In genomic region chrX:152735860-152736511, GRCh38 we compare ENCODE assay signal across 18 cellular contexts. TPM values are rescaled to one million over a fixed set of nuclear protein-coding genes. Genes with fewer than 3 reads are reported as not detected.
DNase-seq lines count a peak whose midpoint lies in the region; ATAC-seq, FAIRE-seq and TF ChIP-seq lines count a peak whose summit lies in the region.
"Had no signal": no experiment of that assay in that cellular context is flagged by ENCODE, and none has a peak within 500 bp of the region (broad histone marks: within the 10 kb centered on the region; RNA-seq: fewer than 3 reads in every experiment).

No MANE protein-coding gene starts in this region.

- intact Hi-C loops in K562 (cut with micrococcal nuclease) (no loop called here), vagina (cut with DNase I) (no loop called here)

- no peak overlapping the region for H3K4me2 ChIP-seq in K562 (ENCODE audit: insufficient read depth, low read length)
- no peak overlapping the region for H3K4me2 ChIP-seq in osteoblast (ENCODE audit: insufficient read depth, low read length)
- H3K4me2 ChIP-seq: A549 had no signal

- no peak overlapping the region for H3K27ac Mint-ChIP-seq in activated CD8-positive, alpha-beta T cell treated with anti-CD3 and anti-CD28 coated beads, Interleukin-2, amount 10 ng/mL, durations not matched to agents 7 days and 5 days
- H3K27ac Mint-ChIP-seq: CD4-positive, alpha-beta memory T cell had no signal

- no peak for TF ChIP-seq RAD21 in K562 (CRISPR knock-in tag; conservative IDR thresholded peaks at IDR 0.05 in 1 of 2, IDR thresholded peaks at IDR 0.05 in 1 of 2)

- POLR2A ChIA-PET in K562 (lab: Yijun Ruan, JAX), result no interaction called here
- POLR2A ChIA-PET in activated CD8-positive, alpha-beta T cell treated with anti-CD3 and anti-CD28 coated beads, Interleukin-2, amount 10 ng/mL, durations not matched to agents 7 days and 5 days (lab: Charles Lee), result no interaction called here

- no peak overlapping the region for H3K4me3 Mint-ChIP-seq in activated CD8-positive, alpha-beta T cell treated with anti-CD3 and anti-CD28 coated beads, Interleukin-2, amount 10 ng/mL, durations not matched to agents 7 days and 5 days
- H3K4me3 Mint-ChIP-seq: CD4-positive, alpha-beta memory T cell had no signal

- TF ChIP-seq CTCF in K562 (IDR thresholded peaks at IDR 0.05 in 2 of 3, conservative IDR thresholded peaks at IDR 0.05 in 1 of 3; ENCODE audit: insufficient read depth in 2 of 3, low read depth in 1 of 3, low read length in 3 of 3) (no peak), coronary artery (IDR thresholded peaks at IDR 0.05) (no peak), osteoblast (IDR thresholded peaks at IDR 0.05; ENCODE audit: extremely low read depth, low read depth, low read length) (no peak), vagina (IDR thresholded peaks at IDR 0.05) (no peak)

- BruUV-seq in K562 (replicated peaks; lab: Mats Ljungman, UMichigan), result no TSS peak

- H3K4me1 ChIP-seq in K562 (replicated peaks in 1 of 2; ENCODE audit: control insufficient read depth in 2 of 2, insufficient read depth in 2 of 2, low read length in 2 of 2), result peaks cover 0 to 5% of the 10 kb centered on the region in 2 experiments; a peak in 2 of 5 replicates
- no peaks in the 10 kb centered on the region for H3K4me1 ChIP-seq in osteoblast (ENCODE audit: insufficient read depth, low read length)
- no peaks in the 10 kb centered on the region for H3K4me1 ChIP-seq in vagina
- H3K4me1 ChIP-seq: A549, BE2C, HAP-1 had no signal

- H3K79me2 ChIP-seq in K562 (ENCODE audit: control insufficient read depth, insufficient read depth, low read length), result peaks cover 47% of the 10 kb centered on the region
- no peaks in the 10 kb centered on the region for H3K79me2 ChIP-seq in osteoblast (ENCODE audit: insufficient read depth, low read length)

- H3K27me3 Mint-ChIP-seq in activated CD8-positive, alpha-beta T cell treated with anti-CD3 and anti-CD28 coated beads, Interleukin-2, amount 10 ng/mL, durations not matched to agents 7 days and 5 days (ENCODE audit: low read depth), result no peaks in the 10 kb centered on the region
- H3K27me3 Mint-ChIP-seq: CD4-positive, alpha-beta memory T cell had no signal

- no peaks in the 10 kb centered on the region for H3K36me3 Mint-ChIP-seq in activated CD8-positive, alpha-beta T cell treated with anti-CD3 and anti-CD28 coated beads, Interleukin-2, amount 10 ng/mL, durations not matched to agents 7 days and 5 days (ENCODE audit: low read depth)
- H3K36me3 Mint-ChIP-seq: CD4-positive, alpha-beta memory T cell had no signal

- WGBS in K562 (ENCODE audit: insufficient coverage, low coverage, missing lambda C conversion rate), result 85% methylated on average over 9 of the region's 12 CpGs

- no peaks in the 10 kb centered on the region for H3K4me1 Mint-ChIP-seq in activated CD8-positive, alpha-beta T cell treated with anti-CD3 and anti-CD28 coated beads, Interleukin-2, amount 10 ng/mL, durations not matched to agents 7 days and 5 days (ENCODE audit: low read depth)
- H3K4me1 Mint-ChIP-seq: CD4-positive, alpha-beta memory T cell had no signal

- in situ Hi-C loops in K562 (cut with MboI), result no loop called here

- FAIRE-seq in K562 (lab: Jason Lieb, UNC), result no peak
- FAIRE-seq: A549, GM12878, GM18507 had no signal

- TF ChIP-seq POLR2A in K562 (conservative IDR thresholded peaks at IDR 0.05) (no peak), vagina (IDR thresholded peaks at IDR 0.05) (no peak)

- no peaks in the 10 kb centered on the region for H3K27me3 ChIP-seq in K562 (ENCODE audit: control insufficient read depth in 2 of 2, insufficient read depth in 2 of 2, low read length in 2 of 2)
- H3K27me3 ChIP-seq in osteoblast (ENCODE audit: insufficient read depth, low read length), result no peaks in the 10 kb centered on the region
- no peaks in the 10 kb centered on the region for H3K27me3 ChIP-seq in vagina
- H3K27me3 ChIP-seq: BE2C had no signal

- H3K9me1 ChIP-seq in K562 (ENCODE audit: control insufficient read depth, insufficient read depth, low read length), result no peaks in the 10 kb centered on the region

- no peaks in the 10 kb centered on the region for H3K9me3 ChIP-seq in K562 (replicated peaks; ENCODE audit: control insufficient read depth, insufficient read depth, low read depth, low read length)
- H3K9me3 ChIP-seq in osteoblast (ENCODE audit: low read depth, low read length), result no peaks in the 10 kb centered on the region
- no peaks in the 10 kb centered on the region for H3K9me3 ChIP-seq in vagina
- H3K9me3 ChIP-seq: A549, BE2C, HAP-1 had no signal

- no peaks in the 10 kb centered on the region for H3K9me3 Mint-ChIP-seq in activated CD8-positive, alpha-beta T cell treated with anti-CD3 and anti-CD28 coated beads, Interleukin-2, amount 10 ng/mL, durations not matched to agents 7 days and 5 days (ENCODE audit: insufficient read depth)

- H4K20me1 ChIP-seq in K562 (replicated peaks; ENCODE audit: control insufficient read depth, insufficient read depth, low read length) (no peaks in the 10 kb centered on the region), osteoblast (ENCODE audit: insufficient read depth, low read length) (no peaks in the 10 kb centered on the region)

- no peak overlapping the region for H3K4me3 ChIP-seq in K562
- no peak overlapping the region for H3K4me3 ChIP-seq in coronary artery
- no peak overlapping the region for H3K4me3 ChIP-seq in osteoblast (ENCODE audit: insufficient read depth, low read length)
- H3K4me3 ChIP-seq in vagina, result no peak overlapping the region
- H3K4me3 ChIP-seq: A549, GM12878, HAP-1 had no signal

- ATAC-seq in K562, result no peak
- ATAC-seq in activated CD8-positive, alpha-beta T cell treated with anti-CD3 and anti-CD28 coated beads, Interleukin-2, amount 10 ng/mL, durations not matched to agents 7 days and 5 days, result no peak
- ATAC-seq in GM18519 (IDR thresholded peaks at IDR 0.05; ENCODE audit: low FRiP score, unreplicated experiment), result no peak
- ATAC-seq: A549, GM12878 had no signal

- H3K27ac ChIP-seq in K562 (ENCODE audit: extremely low read depth, low read depth, low read length) (no peak overlapping the region; the same call in 2 of the 3 replicates), coronary artery (no peak overlapping the region), osteoblast (ENCODE audit: low read depth, low read length) (no peak overlapping the region), vagina (no peak overlapping the region)
- H3K27ac ChIP-seq: A549, C4-2B had no signal

- no peak for TF ChIP-seq EP300 in K562 (IDR thresholded peaks at IDR 0.05; ENCODE audit: low read length)

- CTCF ChIA-PET in K562 (lab: Yijun Ruan, JAX; ENCODE audit: low intra/inter-chr PET ratio), result no interaction called here
- CTCF ChIA-PET in activated CD8-positive, alpha-beta T cell treated with anti-CD3 and anti-CD28 coated beads, Interleukin-2, amount 10 ng/mL, durations not matched to agents 7 days and 5 days (lab: Charles Lee), result no interaction called here

- H3K36me3 ChIP-seq in K562 (ENCODE audit: control insufficient read depth, insufficient read depth, low read length), result peaks cover 30% of the 10 kb centered on the region
- no peaks in the 10 kb centered on the region for H3K36me3 ChIP-seq in osteoblast (ENCODE audit: insufficient read depth, low read length)
- H3K36me3 ChIP-seq in vagina, result no peaks in the 10 kb centered on the region
- H3K36me3 ChIP-seq: BE2C, HAP-1 had no signal

- H3K9ac ChIP-seq in K562 (ENCODE audit: insufficient read depth in 1 of 2, low read depth in 2 of 2, low read length in 2 of 2), result peak overlapping the region in 1 of 2 experiments; percentile 45; a peak in 1 of 4 replicates

- DNase-seq in K562 (ENCODE audit: extremely low read depth in 1 of 4, low spot score in 3 of 4) (no peak), coronary artery (ENCODE audit: low spot score) (peak; percentile 65), osteoblast (ENCODE audit: insufficient read length, low spot score, missing footprints) (peak; percentile 37), vagina (ENCODE audit: extremely low spot score in 2 of 2) (peak; percentile 72 to 79)
- no peak for DNase-seq in activated CD8-positive, alpha-beta T cell treated with anti-CD3 and anti-CD28 coated beads, Interleukin-2, amount 10 ng/mL, durations not matched to agents 7 days and 5 days
- DNase-seq: BE2C; CD4-positive, alpha-beta memory T cell; DMS79; GOT3 had no signal

- no peak overlapping the region for H2AFZ ChIP-seq in K562 (ENCODE audit: low read depth, low read length)
- H2AFZ ChIP-seq in osteoblast (ENCODE audit: low read length), result no peak overlapping the region

RNA-seq across cellular contexts. Expression of gene MAGEA12, which starts 2.4 kb away (rescaled TPM):
- total RNA-seq in K562 (2011; cell fraction: chromatin; rRNA removed; ENCODE audit: low replicate concordance), result 26.1 and 44.4 TPM in 2 replicates
- 32.0 and 38.4 TPM in 2 replicates for total RNA-seq in K562 (2011; cell fraction: nucleolus; rRNA removed)
- total RNA-seq in K562 (2011; cell fraction: nucleoplasm; rRNA removed), result 25.9 and 32.9 TPM in 2 replicates
- 93.3 and 103 TPM in 2 replicates for total RNA-seq in K562 (2014; rRNA removed)
- total RNA-seq in K562 (2014; rRNA removed; fragmentation: Illumina TruSeq; extraction: Trizol), result 64.0 and 71.3 TPM in 2 replicates
- total RNA-seq in K562 (2015; rRNA removed; fragmentation: Illumina TruSeq; extraction: Trizol), result 77.4 and 78.2 TPM in 2 replicates
- 76.2 and 80.4 TPM in 2 replicates for total RNA-seq in K562 (2021)
- polyA plus RNA-seq in K562 (2011; rRNA removed), result 87.8 and 93.3 TPM in 2 replicates
- polyA plus RNA-seq in K562 (2011; cell fraction: cytosol; rRNA removed), result 88.8 and 131 TPM in 2 replicates
- polyA plus RNA-seq in K562 (2011; cell fraction: nucleus; rRNA removed), result 66.7 and 76.6 TPM in 2 replicates
- 63.9 and 70.3 TPM in 2 replicates for polyA plus RNA-seq in K562 (2012)
- polyA plus RNA-seq in K562 (2014; fragmentation: Illumina TruSeq; extraction: Trizol), result 91.2 and 91.4 TPM in 2 replicates
- polyA plus RNA-seq in K562 (2014; fragmentation: Nextera tagmentation; extraction: Ambion mirVana), result 10 to 100 TPM; 53.4 to 74.0 TPM
- 95.5 and 101 TPM in 2 replicates for polyA plus RNA-seq in K562 (2014; rRNA removed)
- polyA minus RNA-seq in K562 (2011; rRNA and poly(A)+ RNA removed), result 46.4 and 53.9 TPM in 2 replicates
- 29.9 and 39.7 TPM in 2 replicates for polyA minus RNA-seq in K562 (2011; cell fraction: cytosol; rRNA and poly(A)+ RNA removed)
- 17.8 and 29.2 TPM in 2 replicates for polyA minus RNA-seq in K562 (2011; cell fraction: nucleus; rRNA and poly(A)+ RNA removed)
- not detected in 2 replicates for total RNA-seq in osteoblast
- total RNA-seq in vagina, result not detected
- total RNA-seq in activated CD8-positive, alpha-beta T cell treated with anti-CD3 and anti-CD28 coated beads, Interleukin-2, amount 10 ng/mL, durations not matched to agents 7 days and 5 days, result not detected
- total RNA-seq: CD4-positive, alpha-beta memory T cell; G401; GM12878 had no signal
- polyA plus RNA-seq: AG04450; CD4-positive, alpha-beta memory T cell had no signal

RNA-seq across cellular contexts. Expression of gene CSAG1, which starts 2.5 kb away (rescaled TPM):
- 8.6 and 12.9 TPM in 2 replicates for total RNA-seq in K562 (2011; cell fraction: chromatin; rRNA removed; ENCODE audit: low replicate concordance)
- total RNA-seq in K562 (2011; cell fraction: nucleolus; rRNA removed), result 7.0 and 8.4 TPM in 2 replicates
- total RNA-seq in K562 (2011; cell fraction: nucleoplasm; rRNA removed), result 10.9 and 18.6 TPM in 2 replicates
- total RNA-seq in K562 (2014; rRNA removed), result 43.1 and 64.4 TPM in 2 replicates
- 57.6 and 62.1 TPM in 2 replicates for total RNA-seq in K562 (2014; rRNA removed; fragmentation: Illumina TruSeq; extraction: Trizol)
- 79.3 and 85.1 TPM in 2 replicates for total RNA-seq in K562 (2015; rRNA removed; fragmentation: Illumina TruSeq; extraction: Trizol)
- 56.2 and 58.3 TPM in 2 replicates for total RNA-seq in K562 (2021)
- 57.9 and 59.2 TPM in 2 replicates for polyA plus RNA-seq in K562 (2011; rRNA removed)
- 24.2 and 36.1 TPM in 2 replicates for polyA plus RNA-seq in K562 (2011; cell fraction: cytosol; rRNA removed)
- 62.9 and 63.2 TPM in 2 replicates for polyA plus RNA-seq in K562 (2011; cell fraction: nucleus; rRNA removed)
- polyA plus RNA-seq in K562 (2012), result 98.6 and 106 TPM in 2 replicates
- polyA plus RNA-seq in K562 (2014; fragmentation: Illumina TruSeq; extraction: Trizol), result 89.8 and 117 TPM in 2 replicates
- 100 to 1,000 TPM; 158 to 170 TPM for polyA plus RNA-seq in K562 (2014; fragmentation: Nextera tagmentation; extraction: Ambion mirVana)
- 51.0 and 72.4 TPM in 2 replicates for polyA plus RNA-seq in K562 (2014; rRNA removed)
- 9.6 and 13.9 TPM in 2 replicates for polyA minus RNA-seq in K562 (2011; rRNA and poly(A)+ RNA removed)
- polyA minus RNA-seq in K562 (2011; cell fraction: cytosol; rRNA and poly(A)+ RNA removed), result 7.8 and 11.5 TPM in 2 replicates
- 5.1 and 8.0 TPM in 2 replicates for polyA minus RNA-seq in K562 (2011; cell fraction: nucleus; rRNA and poly(A)+ RNA removed)
- total RNA-seq in osteoblast, result not detected in 2 replicates
- not detected for total RNA-seq in vagina
- total RNA-seq in activated CD8-positive, alpha-beta T cell treated with anti-CD3 and anti-CD28 coated beads, Interleukin-2, amount 10 ng/mL, durations not matched to agents 7 days and 5 days, result not detected
- total RNA-seq: CD4-positive, alpha-beta memory T cell; G401; GM12878 had no signal
- polyA plus RNA-seq: AG04450; CD4-positive, alpha-beta memory T cell had no signal

RNA-seq across cellular contexts. Expression of gene MAGEA2, which starts 17.7 kb away (rescaled TPM):
- 29.4 and 45.2 TPM in 2 replicates for total RNA-seq in K562 (2011; cell fraction: chromatin; rRNA removed; ENCODE audit: low replicate concordance)
- total RNA-seq in K562 (2011; cell fraction: nucleolus; rRNA removed), result 32.8 and 33.7 TPM in 2 replicates
- 30.2 and 34.1 TPM in 2 replicates for total RNA-seq in K562 (2011; cell fraction: nucleoplasm; rRNA removed)
- 39.7 and 43.0 TPM in 2 replicates for total RNA-seq in K562 (2014; rRNA removed)
- total RNA-seq in K562 (2014; rRNA removed; fragmentation: Illumina TruSeq; extraction: Trizol), result 34.9 and 35.6 TPM in 2 replicates
- total RNA-seq in K562 (2015; rRNA removed; fragmentation: Illumina TruSeq; extraction: Trizol), result 33.0 and 37.1 TPM in 2 replicates
- total RNA-seq in K562 (2021), result 23.5 and 27.5 TPM in 2 replicates
- 48.5 and 80.3 TPM in 2 replicates for polyA plus RNA-seq in K562 (2011; rRNA removed)
- 25.9 and 66.5 TPM in 2 replicates for polyA plus RNA-seq in K562 (2011; cell fraction: cytosol; rRNA removed)
- 56.9 and 88.0 TPM in 2 replicates for polyA plus RNA-seq in K562 (2011; cell fraction: nucleus; rRNA removed)
- polyA plus RNA-seq in K562 (2012), result 36.5 and 43.6 TPM in 2 replicates
- polyA plus RNA-seq in K562 (2014; fragmentation: Illumina TruSeq; extraction: Trizol), result 30.5 and 38.8 TPM in 2 replicates
- polyA plus RNA-seq in K562 (2014; fragmentation: Nextera tagmentation; extraction: Ambion mirVana), result 10 to 100 TPM; 18.6 to 32.5 TPM
- 45.1 and 45.2 TPM in 2 replicates for polyA plus RNA-seq in K562 (2014; rRNA removed)
- 21.4 and 46.7 TPM in 2 replicates for polyA minus RNA-seq in K562 (2011; rRNA and poly(A)+ RNA removed)
- polyA minus RNA-seq in K562 (2011; cell fraction: cytosol; rRNA and poly(A)+ RNA removed), result 15.7 and 23.9 TPM in 2 replicates
- 13.5 and 36.5 TPM in 2 replicates for polyA minus RNA-seq in K562 (2011; cell fraction: nucleus; rRNA and poly(A)+ RNA removed)
- not detected in 2 replicates for total RNA-seq in osteoblast
- not detected for total RNA-seq in vagina
- total RNA-seq in activated CD8-positive, alpha-beta T cell treated with anti-CD3 and anti-CD28 coated beads, Interleukin-2, amount 10 ng/mL, durations not matched to agents 7 days and 5 days, result not detected
- total RNA-seq: CD4-positive, alpha-beta memory T cell; G401; GM12878 had no signal
- polyA plus RNA-seq: AG04450; CD4-positive, alpha-beta memory T cell had no signal

RNA-seq across cellular contexts. Expression of gene MAGEA2B, which starts 21.6 kb away (rescaled TPM):
- total RNA-seq in K562 (2011; cell fraction: chromatin; rRNA removed; ENCODE audit: low replicate concordance), result 9.6 and 9.9 TPM in 2 replicates
- 8.0 and 13.3 TPM in 2 replicates for total RNA-seq in K562 (2011; cell fraction: nucleolus; rRNA removed)
- total RNA-seq in K562 (2011; cell fraction: nucleoplasm; rRNA removed), result 2.0 and 12.1 TPM in 2 replicates
- total RNA-seq in K562 (2014; rRNA removed) (6.5 and 12.6 TPM in 2 replicates), K562 (2014; rRNA removed; fragmentation: Illumina TruSeq; extraction: Trizol) (3.9 and 6.9 TPM in 2 replicates), K562 (2015; rRNA removed; fragmentation: Illumina TruSeq; extraction: Trizol) (10.0 and 11.9 TPM in 2 replicates), K562 (2021) (40.7 and 53.3 TPM in 2 replicates), osteoblast (not detected in 2 replicates), vagina (not detected)
- polyA plus RNA-seq in K562 (2011; rRNA removed) (18.3 and 34.3 TPM in 2 replicates), K562 (2014; fragmentation: Illumina TruSeq; extraction: Trizol) (15.2 and 29.4 TPM in 2 replicates), K562 (2014; fragmentation: Nextera tagmentation; extraction: Ambion mirVana) (1 to 10 TPM; 1.9 to 9.6 TPM), K562 (2014; rRNA removed) (13.5 and 21.6 TPM in 2 replicates)
- polyA plus RNA-seq in K562 (2011; cell fraction: cytosol; rRNA removed), result 61.3 and 62.6 TPM in 2 replicates
- 45.6 and 57.3 TPM in 2 replicates for polyA plus RNA-seq in K562 (2011; cell fraction: nucleus; rRNA removed)
- 10.3 and 23.2 TPM in 2 replicates for polyA plus RNA-seq in K562 (2012)
- polyA minus RNA-seq in K562 (2011; rRNA and poly(A)+ RNA removed), result 11.2 and 14.8 TPM in 2 replicates
- 3.7 and 14.9 TPM in 2 replicates for polyA minus RNA-seq in K562 (2011; cell fraction: cytosol; rRNA and poly(A)+ RNA removed)
- polyA minus RNA-seq in K562 (2011; cell fraction: nucleus; rRNA and poly(A)+ RNA removed), result 3.8 and 8.7 TPM in 2 replicates
- total RNA-seq in activated CD8-positive, alpha-beta T cell treated with anti-CD3 and anti-CD28 coated beads, Interleukin-2, amount 10 ng/mL, durations not matched to agents 7 days and 5 days, result not detected
- total RNA-seq: CD4-positive, alpha-beta memory T cell; G401; GM12878; HT-29 had no signal
- polyA plus RNA-seq: A549; AG04450; CD4-positive, alpha-beta memory T cell; GM12878 had no signal

RNA-seq across cellular contexts. Expression of gene CSAG3, which starts 23.0 kb away (rescaled TPM):
- 12.2 and 24.4 TPM in 2 replicates for total RNA-seq in K562 (2011; cell fraction: chromatin; rRNA removed; ENCODE audit: low replicate concordance)
- 9.9 and 11.5 TPM in 2 replicates for total RNA-seq in K562 (2011; cell fraction: nucleolus; rRNA removed)
- 17.6 and 19.8 TPM in 2 replicates for total RNA-seq in K562 (2011; cell fraction: nucleoplasm; rRNA removed)
- total RNA-seq in K562 (2014; rRNA removed) (3.9 and 4.2 TPM in 2 replicates), K562 (2014; rRNA removed; fragmentation: Illumina TruSeq; extraction: Trizol) (11.7 and 11.9 TPM in 2 replicates), K562 (2015; rRNA removed; fragmentation: Illumina TruSeq; extraction: Trizol) (14.4 and 17.8 TPM in 2 replicates), K562 (2021) (12.3 and 12.7 TPM in 2 replicates), osteoblast (not detected in 2 replicates), vagina (not detected)
- polyA plus RNA-seq in K562 (2011; rRNA removed) (18.0 and 36.6 TPM in 2 replicates), K562 (2014; fragmentation: Illumina TruSeq; extraction: Trizol) (26.0 and 32.8 TPM in 2 replicates), K562 (2014; fragmentation: Nextera tagmentation; extraction: Ambion mirVana) (10 to 100 TPM; 17.6 to 23.1 TPM), K562 (2014; rRNA removed) (18.3 and 21.1 TPM in 2 replicates)
- polyA plus RNA-seq in K562 (2011; cell fraction: cytosol; rRNA removed), result 8.6 and 27.3 TPM in 2 replicates
- 57.2 and 147 TPM in 2 replicates for polyA plus RNA-seq in K562 (2011; cell fraction: nucleus; rRNA removed)
- 14.5 and 28.7 TPM in 2 replicates for polyA plus RNA-seq in K562 (2012)
- polyA minus RNA-seq in K562 (2011; rRNA and poly(A)+ RNA removed), result 3.5 and 6.1 TPM in 2 replicates
- 2.7 and 8.4 TPM in 2 replicates for polyA minus RNA-seq in K562 (2011; cell fraction: cytosol; rRNA and poly(A)+ RNA removed)
- 2.2 and 8.6 TPM in 2 replicates for polyA minus RNA-seq in K562 (2011; cell fraction: nucleus; rRNA and poly(A)+ RNA removed)
- not detected for total RNA-seq in activated CD8-positive, alpha-beta T cell treated with anti-CD3 and anti-CD28 coated beads, Interleukin-2, amount 10 ng/mL, durations not matched to agents 7 days and 5 days
- total RNA-seq: CD4-positive, alpha-beta memory T cell; G401; HT-29 had no signal
- polyA plus RNA-seq: AG04450; CD4-positive, alpha-beta memory T cell had no signal

Comparison
In these comparisons a context has a peak if more than half of its experiments do, and no peak if none do; other contexts are left out.
1. DNase-seq: peak in coronary artery (single experiment), osteoblast (single experiment) and vagina (2 of 2); none in K562 (0 of 4) and activated CD8-positive, alpha-beta T cell treated with anti-CD3 and anti-CD28 coated beads, Interleukin-2, amount 10 ng/mL, durations not matched to agents 7 days and 5 days (single experiment).
2. RNA of gene MAGEA12, which starts 2.4 kb away (total RNA-seq): 25.9 to 103 TPM in K562; not detected in osteoblast, not detected in vagina (single experiment) and not detected in activated CD8-positive, alpha-beta T cell treated with anti-CD3 and anti-CD28 coated beads, Interleukin-2, amount 10 ng/mL, durations not matched to agents 7 days and 5 days; every median in the first group is over 10 times any median in the second.
3. RNA of gene MAGEA2, which starts 17.7 kb away (total RNA-seq): 23.5 to 45.2 TPM in K562; not detected in osteoblast, not detected in vagina (single experiment) and not detected in activated CD8-positive, alpha-beta T cell treated with anti-CD3 and anti-CD28 coated beads, Interleukin-2, amount 10 ng/mL, durations not matched to agents 7 days and 5 days; every median in the first group is over 10 times any median in the second.